ENCODE assay signal across 17 cellular contexts in the genomic region with DNA sequence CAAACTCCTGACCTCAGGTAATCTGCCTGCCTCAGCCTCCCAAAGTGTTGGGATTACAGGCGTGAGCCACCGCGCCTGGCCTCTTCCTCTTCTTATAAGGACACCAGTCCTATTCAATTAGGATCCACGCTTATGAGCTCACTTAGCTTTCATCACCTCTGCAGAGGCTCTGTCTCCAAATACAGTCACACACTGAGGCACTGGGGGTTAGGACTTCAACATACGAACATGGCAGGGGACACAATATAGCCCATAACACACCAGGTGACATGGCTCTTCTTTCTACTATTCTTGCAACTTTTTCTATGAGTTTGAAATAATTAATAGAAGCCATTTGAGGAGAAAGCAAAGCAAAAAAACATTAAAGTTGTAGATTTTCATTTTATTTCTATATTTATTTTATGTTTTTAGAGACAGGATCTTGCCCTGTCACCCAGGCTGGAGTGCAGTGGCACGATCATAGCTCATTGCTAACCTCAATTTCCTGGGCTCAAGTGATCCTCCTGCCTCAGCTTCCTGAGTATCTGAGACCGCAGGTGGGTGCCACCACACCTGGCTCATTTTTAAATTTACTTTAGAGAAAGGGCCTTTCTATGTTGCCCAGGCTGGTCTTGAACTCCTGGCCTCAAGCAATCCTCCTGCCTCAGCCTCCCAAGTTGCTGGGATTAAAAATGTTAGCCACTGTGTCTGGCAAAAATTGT. TPM values are rescaled to one million over a fixed set of nuclear protein-coding genes. Genes with fewer than 3 reads are reported as not detected.
DNase-seq lines count a peak whose midpoint lies in the region; ATAC-seq lines count a peak whose summit lies in the region.
"Had no signal": no experiment of that assay in that cellular context is flagged by ENCODE, and none has a peak within 500 bp of the region (broad histone marks: within the 10 kb centered on the region; RNA-seq: fewer than 3 reads in every experiment).

No MANE protein-coding gene starts in this region.

- peaks cover 3% of the 10 kb centered on the region; the same call in 1 of the 2 replicates for H3K27me3 ChIP-seq in BLaER1
- H3K27me3 ChIP-seq: SJCRH30 had no signal

- peaks cover 11% of the 10 kb centered on the region for H3K9me3 Mint-ChIP-seq in activated T-cell treated with anti-CD3 and anti-CD28 coated beads, Interleukin-2, amount 50 U/mL, for 4 hours
- H3K9me3 Mint-ChIP-seq in IgD-negative memory B cell, result peaks cover 4 to 10% (median 6%) of the 10 kb centered on the region in 3 donors
- H3K9me3 Mint-ChIP-seq in activated T-helper 17 cell treated with anti-CD3 and anti-CD28 coated beads, Interleukin-2, amount 50 U/mL, for 72 hours, result peaks cover 4% of the 10 kb centered on the region

- H3K27me3 Mint-ChIP-seq in activated T-cell treated with anti-CD3 and anti-CD28 coated beads, Interleukin-2, amount 50 U/mL, for 4 hours (ENCODE audit: low read depth), result no peaks in the 10 kb centered on the region
- peaks cover 2% of the 10 kb centered on the region for H3K27me3 Mint-ChIP-seq in IgD-negative memory B cell
- H3K27me3 Mint-ChIP-seq in activated T-helper 17 cell treated with anti-CD3 and anti-CD28 coated beads, Interleukin-2, amount 50 U/mL, for 72 hours, result no peaks in the 10 kb centered on the region

- peaks cover 33% of the 10 kb centered on the region for H3K4me1 Mint-ChIP-seq in activated T-cell treated with anti-CD3 and anti-CD28 coated beads, Interleukin-2, amount 50 U/mL, for 4 hours (ENCODE audit: low read depth)
- peaks cover 3 to 5% (median 5%) of the 10 kb centered on the region in 3 donors for H3K4me1 Mint-ChIP-seq in IgD-negative memory B cell
- H3K4me1 Mint-ChIP-seq in activated T-helper 17 cell treated with anti-CD3 and anti-CD28 coated beads, Interleukin-2, amount 50 U/mL, for 72 hours, result peaks cover 15% of the 10 kb centered on the region

- peak overlapping the region in 2 of 3 donors; percentile 23 for H3K27ac Mint-ChIP-seq in IgD-negative memory B cell
- H3K27ac Mint-ChIP-seq in activated T-helper 17 cell treated with anti-CD3 and anti-CD28 coated beads, Interleukin-2, amount 50 U/mL, for 72 hours, result no peak overlapping the region
- H3K27ac Mint-ChIP-seq: H9 had no signal

- ATAC-seq in activated T-cell treated with anti-CD3 and anti-CD28 coated beads, Interleukin-2, amount 50 U/mL, for 4 hours, result peak; percentile 34 to 41
- peak; percentile 48 for ATAC-seq in activated T-helper 17 cell treated with anti-CD3 and anti-CD28 coated beads, Interleukin-2, amount 50 U/mL, for 72 hours (replicated peaks)

- no peaks in the 10 kb centered on the region for H3K36me3 ChIP-seq in BLaER1
- H3K36me3 ChIP-seq: SJCRH30 had no signal

- H3K4me3 Mint-ChIP-seq in activated T-cell treated with anti-CD3 and anti-CD28 coated beads, Interleukin-2, amount 50 U/mL, for 4 hours, result no peak overlapping the region
- H3K4me3 Mint-ChIP-seq in IgD-negative memory B cell, result peak overlapping the region in 1 of 4 donors; percentile 58
- H3K4me3 Mint-ChIP-seq in activated T-helper 17 cell treated with anti-CD3 and anti-CD28 coated beads, Interleukin-2, amount 50 U/mL, for 72 hours, result no peak overlapping the region
- H3K4me3 Mint-ChIP-seq: H9 had no signal

- H4K20me1 ChIP-seq in BLaER1, result no peaks in the 10 kb centered on the region

- no peak overlapping the region for H3K27ac ChIP-seq in BLaER1
- H3K27ac ChIP-seq: RWPE1, SJCRH30 had no signal

- H3K9ac ChIP-seq in BLaER1, result no peak overlapping the region

- no peak for DNase-seq in activated T-cell treated with anti-CD3 and anti-CD28 coated beads, Interleukin-2, amount 50 U/mL, for 4 hours
- no peak for DNase-seq in activated T-cell treated with anti-CD3 and anti-CD28 coated beads, Interleukin-2, amount 50 U/mL, for 1 hour
- DNase-seq in occipital lobe (lab: John Stamatoyannopoulos, UW), result no peak
- no peak for DNase-seq in NCI-H82 (lab: John Stamatoyannopoulos, UW)
- DNase-seq in COLO668 (lab: John Stamatoyannopoulos, UW; ENCODE audit: unreplicated experiment), result no peak
- DNase-seq: EL, H9, NCI-H1436 treated with DMSO at 0.1 percent for 48 hours, NCI-H2081, NCI-H524 treated with DMSO at 0.1 percent for 48 hours, OCI-M1, SJCRH30 had no signal

- peaks cover 34% of the 10 kb centered on the region for H3K9me3 ChIP-seq in BLaER1

- H3K4me2 ChIP-seq in BLaER1, result peak overlapping the region; percentile 55

- H3K4me1 ChIP-seq in BLaER1, result peaks cover 32% of the 10 kb centered on the region
- H3K4me1 ChIP-seq: SJCRH30 had no signal

- H3K36me3 Mint-ChIP-seq in activated T-cell treated with anti-CD3 and anti-CD28 coated beads, Interleukin-2, amount 50 U/mL, for 4 hours (ENCODE audit: insufficient read depth), result peaks cover under 1% of the 10 kb centered on the region
- no peaks in the 10 kb centered on the region for H3K36me3 Mint-ChIP-seq in IgD-negative memory B cell
- no peaks in the 10 kb centered on the region for H3K36me3 Mint-ChIP-seq in activated T-helper 17 cell treated with anti-CD3 and anti-CD28 coated beads, Interleukin-2, amount 50 U/mL, for 72 hours (ENCODE audit: low read depth)

- no peak overlapping the region for H3K4me3 ChIP-seq in BLaER1
- H3K4me3 ChIP-seq: SJCRH30 had no signal

RNA-seq across cellular contexts. Expression of a gene that starts 6.0 kb away (rescaled TPM):
- total RNA-seq in activated T-cell treated with anti-CD3 and anti-CD28 coated beads, Interleukin-2, amount 50 U/mL, for 4 hours, result not detected
- not detected for polyA plus RNA-seq in IgD-negative memory B cell
- not detected for total RNA-seq in activated T-helper 17 cell treated with anti-CD3 and anti-CD28 coated beads, Interleukin-2, amount 50 U/mL, for 72 hours
- total RNA-seq in occipital lobe, result not detected
- total RNA-seq: HT1080, SJCRH30 had no signal

RNA-seq across cellular contexts. Expression of a gene that starts 8.3 kb away (rescaled TPM):
- 10 to 100 TPM; 21.1 to 23.3 (median 22.9) TPM for total RNA-seq in activated T-cell treated with anti-CD3 and anti-CD28 coated beads, Interleukin-2, amount 50 U/mL, for 4 hours
- polyA plus RNA-seq in IgD-negative memory B cell, result 26.2 TPM
- 10 to 100 TPM; 22.1 to 23.7 TPM for total RNA-seq in activated T-helper 17 cell treated with anti-CD3 and anti-CD28 coated beads, Interleukin-2, amount 50 U/mL, for 72 hours
- 13.3 TPM for total RNA-seq in occipital lobe

RNA-seq across cellular contexts. Expression of a gene that starts 36.7 kb away (rescaled TPM):
- 10 to 100 TPM; 14.0 to 20.0 (median 16.5) TPM for total RNA-seq in activated T-cell treated with anti-CD3 and anti-CD28 coated beads, Interleukin-2, amount 50 U/mL, for 4 hours
- 5.1 TPM for polyA plus RNA-seq in IgD-negative memory B cell
- total RNA-seq in activated T-helper 17 cell treated with anti-CD3 and anti-CD28 coated beads, Interleukin-2, amount 50 U/mL, for 72 hours, result 10 to 100 TPM; 51.3 to 73.7 TPM
- 34.5 TPM for total RNA-seq in occipital lobe
